ENCODE assay signal across 12 cellular contexts in genomic region chr17:3956558-3956957, GRCh38. TPM values are rescaled to one million over a fixed set of nuclear protein-coding genes. Genes with fewer than 3 reads are reported as not detected.
DNase-seq lines count a peak whose midpoint lies in the region; ATAC-seq and TF ChIP-seq lines count a peak whose summit lies in the region.
"Had no signal": no experiment of that assay in that cellular context is flagged by ENCODE, and none has a peak within 500 bp of the region (broad histone marks: within the 10 kb centered on the region; RNA-seq: fewer than 3 reads in every experiment).

No MANE protein-coding gene starts in this region.

- TF ChIP-seq CTCF in OCI-LY3 (IDR thresholded peaks at IDR 0.05; ENCODE audit: low read depth, low read length): no peak

- peak overlapping the region; percentile 10 to 85 for H3K27ac Mint-ChIP-seq in activated naive CD4-positive, alpha-beta T cell treated with anti-CD3 and anti-CD28 coated beads, Interleukin-2, amount 50 U/mL, for 72 hours
- no peak overlapping the region for H3K27ac Mint-ChIP-seq in activated naive CD4-positive, alpha-beta T cell treated with anti-CD3 and anti-CD28 coated beads, Interleukin-2, amount 10 ng/mL, durations not matched to agents 7 days and 5 days
- H3K27ac Mint-ChIP-seq in effector memory CD8-positive, alpha-beta T cell: peak overlapping the region; percentile 31 to 77
- peak overlapping the region; percentile 82 for H3K27ac Mint-ChIP-seq in stimulated activated naive CD8-positive, alpha-beta T cell treated with anti-CD3 and anti-CD28 coated beads, Interleukin-15, Interleukin-2, amounts not matched to agents 100 ng/mL and 50 ng/mL, for 24 hours

- H3K9me3 ChIP-seq in OCI-LY3 (ENCODE audit: insufficient read depth, low read length): no peaks in the 10 kb centered on the region
- H3K9me3 ChIP-seq: left lung had no signal

- no peaks in the 10 kb centered on the region for H3K27me3 Mint-ChIP-seq in activated naive CD4-positive, alpha-beta T cell treated with anti-CD3 and anti-CD28 coated beads, Interleukin-2, amount 10 ng/mL, durations not matched to agents 7 days and 5 days
- no peaks in the 10 kb centered on the region for H3K27me3 Mint-ChIP-seq in effector memory CD8-positive, alpha-beta T cell
- no peaks in the 10 kb centered on the region for H3K27me3 Mint-ChIP-seq in stimulated activated naive CD8-positive, alpha-beta T cell treated with anti-CD3 and anti-CD28 coated beads, Interleukin-15, Interleukin-2, amounts not matched to agents 100 ng/mL and 50 ng/mL, for 24 hours

- H3K9me3 Mint-ChIP-seq in activated naive CD4-positive, alpha-beta T cell treated with anti-CD3 and anti-CD28 coated beads, Interleukin-2, amount 50 U/mL, for 72 hours: no peaks in the 10 kb centered on the region
- H3K9me3 Mint-ChIP-seq in activated naive CD4-positive, alpha-beta T cell treated with anti-CD3 and anti-CD28 coated beads, Interleukin-2, amount 10 ng/mL, durations not matched to agents 7 days and 5 days: no peaks in the 10 kb centered on the region
- H3K9me3 Mint-ChIP-seq in effector memory CD8-positive, alpha-beta T cell: no peaks in the 10 kb centered on the region
- H3K9me3 Mint-ChIP-seq in stimulated activated naive CD8-positive, alpha-beta T cell treated with anti-CD3 and anti-CD28 coated beads, Interleukin-15, Interleukin-2, amounts not matched to agents 100 ng/mL and 50 ng/mL, for 24 hours: no peaks in the 10 kb centered on the region

- H3K4me1 ChIP-seq in OCI-LY3 (ENCODE audit: low read length): peaks cover 35% of the 10 kb centered on the region

- H3K36me3 ChIP-seq in OCI-LY3 (replicated peaks; ENCODE audit: low read depth, low read length): peaks cover 7% of the 10 kb centered on the region

- H3K4me3 ChIP-seq in OCI-LY3 (ENCODE audit: low read length): no peak overlapping the region; the same call in 1 of the 2 replicates
- H3K4me3 ChIP-seq: left lung had no signal

- 0 out of 2 replicates have a peak overlapping the region, but pooled peaks have one; percentile 6 for H3K27ac ChIP-seq in OCI-LY3 (ENCODE audit: low read length)
- H3K27ac ChIP-seq: left lung had no signal

- no peak for DNase-seq in activated naive CD4-positive, alpha-beta T cell treated with anti-CD3 and anti-CD28 coated beads, Interleukin-2, amount 50 U/mL, for 72 hours (ENCODE audit: low spot score in 2 of 2)
- no peak for DNase-seq in activated naive CD4-positive, alpha-beta T cell treated with anti-CD3 and anti-CD28 coated beads, Interleukin-2, amount 10 ng/mL, durations not matched to agents 7 days and 5 days
- DNase-seq in effector memory CD8-positive, alpha-beta T cell: no peak
- DNase-seq in NCI-H1694 treated with DMSO at 0.1 percent for 48 hours (lab: John Stamatoyannopoulos, UW) (no peak), SIG-M5 treated with dmso at 0.1 percent for 504 hours (lab: John Stamatoyannopoulos, UW; ENCODE audit: unreplicated experiment) (no peak)
- DNase-seq: activated CD8-positive, alpha-beta memory T cell treated with anti-CD3 and anti-CD28 coated beads for 24 hours; effector CD4-positive, alpha-beta T cell; left lung; SHP77 had no signal

- no peak overlapping the region for H3K9ac ChIP-seq in OCI-LY3 (ENCODE audit: low read length)

- no peaks in the 10 kb centered on the region for H3K36me3 Mint-ChIP-seq in activated naive CD4-positive, alpha-beta T cell treated with anti-CD3 and anti-CD28 coated beads, Interleukin-2, amount 50 U/mL, for 72 hours
- peaks cover 49% of the 10 kb centered on the region for H3K36me3 Mint-ChIP-seq in activated naive CD4-positive, alpha-beta T cell treated with anti-CD3 and anti-CD28 coated beads, Interleukin-2, amount 10 ng/mL, durations not matched to agents 7 days and 5 days
- H3K36me3 Mint-ChIP-seq in effector memory CD8-positive, alpha-beta T cell (ENCODE audit: insufficient read depth): peaks cover 40% of the 10 kb centered on the region
- peaks cover 9% of the 10 kb centered on the region for H3K36me3 Mint-ChIP-seq in stimulated activated naive CD8-positive, alpha-beta T cell treated with anti-CD3 and anti-CD28 coated beads, Interleukin-15, Interleukin-2, amounts not matched to agents 100 ng/mL and 50 ng/mL, for 24 hours (ENCODE audit: low read depth)

- H3K4me1 Mint-ChIP-seq in activated naive CD4-positive, alpha-beta T cell treated with anti-CD3 and anti-CD28 coated beads, Interleukin-2, amount 10 ng/mL, durations not matched to agents 7 days and 5 days: peaks cover 38% of the 10 kb centered on the region
- peaks cover 45 to 51% of the 10 kb centered on the region in 2 donors for H3K4me1 Mint-ChIP-seq in effector memory CD8-positive, alpha-beta T cell (ENCODE audit: low read depth in 2 of 2)
- H3K4me1 Mint-ChIP-seq in stimulated activated naive CD8-positive, alpha-beta T cell treated with anti-CD3 and anti-CD28 coated beads, Interleukin-15, Interleukin-2, amounts not matched to agents 100 ng/mL and 50 ng/mL, for 24 hours (ENCODE audit: low read depth): peaks cover 55% of the 10 kb centered on the region

- H3K27me3 ChIP-seq in OCI-LY3 (ENCODE audit: low read depth, low read length): no peaks in the 10 kb centered on the region
- H3K27me3 ChIP-seq: left lung had no signal

- H3K79me2 ChIP-seq in OCI-LY3 (ENCODE audit: low read length): peaks cover 38% of the 10 kb centered on the region

- no peak overlapping the region for H2AFZ ChIP-seq in OCI-LY3 (ENCODE audit: low read depth, low read length)

- ATAC-seq in activated naive CD4-positive, alpha-beta T cell treated with anti-CD3 and anti-CD28 coated beads, Interleukin-2, amount 50 U/mL, for 72 hours: no peak
- no peak for ATAC-seq in effector memory CD8-positive, alpha-beta T cell (replicated peaks)
- ATAC-seq in GM21786 (IDR thresholded peaks at IDR 0.05; ENCODE audit: unreplicated experiment): no peak
- ATAC-seq: left lung had no signal

- H4K20me1 ChIP-seq in OCI-LY3 (ENCODE audit: insufficient read depth, low read length): peaks cover 45% of the 10 kb centered on the region

- H3K4me3 Mint-ChIP-seq in activated naive CD4-positive, alpha-beta T cell treated with anti-CD3 and anti-CD28 coated beads, Interleukin-2, amount 10 ng/mL, durations not matched to agents 7 days and 5 days: no peak overlapping the region
- no peak overlapping the region for H3K4me3 Mint-ChIP-seq in effector memory CD8-positive, alpha-beta T cell
- no peak overlapping the region for H3K4me3 Mint-ChIP-seq in stimulated activated naive CD8-positive, alpha-beta T cell treated with anti-CD3 and anti-CD28 coated beads, Interleukin-15, Interleukin-2, amounts not matched to agents 100 ng/mL and 50 ng/mL, for 24 hours

- H3K4me2 ChIP-seq in OCI-LY3 (ENCODE audit: low read length): peak overlapping the region; percentile 44

- CTCF ChIA-PET in activated naive CD4-positive, alpha-beta T cell treated with anti-CD3 and anti-CD28 coated beads, Interleukin-2, amount 10 ng/mL, durations not matched to agents 7 days and 5 days (lab: Charles Lee): interaction anchor here (0.6 to 1.2 kb wide), 3 partner anchors 43 to 1493 kb away, joined by 3 read pairs; no protein-coding TSS in a partner anchor

RNA-seq across cellular contexts. Expression of gene ATP2A3, which starts 7.7 kb away (rescaled TPM):
- 100 to 1,000 TPM in 1 of 2 donors, 10 to 100 TPM in 1; 83.0 to 110 TPM for total RNA-seq in activated naive CD4-positive, alpha-beta T cell treated with anti-CD3 and anti-CD28 coated beads, Interleukin-2, amount 50 U/mL, for 72 hours

RNA-seq across cellular contexts. Expression of gene P2RX1, which starts 40.3 kb away (rescaled TPM):
- 1 to 10 TPM in 1 of 2 donors, under 1 TPM in 1; 0.14 to 1.5 TPM for total RNA-seq in activated naive CD4-positive, alpha-beta T cell treated with anti-CD3 and anti-CD28 coated beads, Interleukin-2, amount 50 U/mL, for 72 hours
